ENCODE assay signal across 8 cellular contexts in genomic region chr10:31759816-31760626, GRCh38.
DNase-seq lines count a peak whose midpoint lies in the region; ATAC-seq and TF ChIP-seq lines count a peak whose summit lies in the region.

No MANE protein-coding gene starts in this region.

- H3K27ac Mint-ChIP-seq in T-helper 2 cell treated with Interferon-gamma antibody and Interleukin-4, amounts not matched to agents 5 μg/mL and 100 μg/mL, for 36 hours, result peak overlapping the region; percentile 90

- peaks cover 4% of the 10 kb centered on the region for H3K36me3 Mint-ChIP-seq in T-helper 2 cell treated with Interferon-gamma antibody and Interleukin-4, amounts not matched to agents 5 μg/mL and 100 μg/mL, for 36 hours (ENCODE audit: low read depth)

- peak overlapping the region; percentile 82 for H3K4me3 Mint-ChIP-seq in T-helper 2 cell treated with Interferon-gamma antibody and Interleukin-4, amounts not matched to agents 5 μg/mL and 100 μg/mL, for 36 hours

- H3K27me3 ChIP-seq in ascending aorta (no peaks in the 10 kb centered on the region), right atrium auricular region (no peaks in the 10 kb centered on the region), prostate gland (replicated peaks; ENCODE audit: insufficient read depth) (no peaks in the 10 kb centered on the region)

- peaks cover 9 to 18% of the 10 kb centered on the region in 2 donors for H3K4me1 ChIP-seq in ascending aorta
- peaks cover 0 to 32% of the 10 kb centered on the region in 2 donors for H3K4me1 ChIP-seq in right atrium auricular region
- H3K4me1 ChIP-seq in prostate gland (replicated peaks), result peaks cover 2% of the 10 kb centered on the region
- no peaks in the 10 kb centered on the region for H3K4me1 ChIP-seq in urinary bladder (ENCODE audit: insufficient read depth)

- intact Hi-C loops in ascending aorta (cut with DNase I), result loop anchor here (1.0 to 5.0 kb wide), 6 partner anchors 47 to 1023 kb away; no protein-coding TSS in a partner anchor
- intact Hi-C loops in prostate gland (cut with DNase I), result loop anchor here (2.0 to 10.0 kb wide), 4 partner anchors 53 to 975 kb away; partner anchors contain the start of gene ZNF438

- peak overlapping the region; percentile 81 to 84 for H3K4me3 ChIP-seq in ascending aorta
- H3K4me3 ChIP-seq in right atrium auricular region, result peak overlapping the region; percentile 93 to 95
- peak overlapping the region; percentile 56 to 80 for H3K4me3 ChIP-seq in prostate gland
- H3K4me3 ChIP-seq in urinary bladder (ENCODE audit: low read depth, low read length), result peak overlapping the region; percentile 78

- H3K27ac ChIP-seq in ascending aorta, result peak overlapping the region; percentile 92 to 98
- H3K27ac ChIP-seq in right atrium auricular region, result peak overlapping the region; percentile 98 to 99
- peak overlapping the region; percentile 91 to 92 for H3K27ac ChIP-seq in prostate gland
- H3K27ac ChIP-seq in urinary bladder (ENCODE audit: low read depth), result peak overlapping the region; percentile 96

- H3K9me3 ChIP-seq in ascending aorta, result no peaks in the 10 kb centered on the region
- H3K9me3 ChIP-seq in right atrium auricular region, result no peaks in the 10 kb centered on the region
- no peaks in the 10 kb centered on the region for H3K9me3 ChIP-seq in prostate gland

- peak; percentile 91 for TF ChIP-seq POLR2A in prostate gland (IDR thresholded peaks at IDR 0.05)

- H3K9me3 Mint-ChIP-seq in T-helper 2 cell treated with Interferon-gamma antibody and Interleukin-4, amounts not matched to agents 5 μg/mL and 100 μg/mL, for 36 hours, result no peaks in the 10 kb centered on the region

- no peaks in the 10 kb centered on the region for H3K27me3 Mint-ChIP-seq in T-helper 2 cell treated with Interferon-gamma antibody and Interleukin-4, amounts not matched to agents 5 μg/mL and 100 μg/mL, for 36 hours (ENCODE audit: low read depth)

- TF ChIP-seq CTCF in ascending aorta (IDR thresholded peaks at IDR 0.05) (no peak), right atrium auricular region (IDR thresholded peaks at IDR 0.05) (no peak), prostate gland (IDR thresholded peaks at IDR 0.05) (no peak)

- WGBS in prostate gland, result under 1% methylated on average over 46 of the region's 61 CpGs
- under 1% methylated on average over 61 of the region's 61 CpGs for WGBS in urinary bladder

- DNase-seq in NCI-H187 treated with DMSO at 0.1 percent for 48 hours (lab: John Stamatoyannopoulos, UW) (peak; percentile 82), ascending aorta (ENCODE audit: low spot score in 2 of 2) (peak; percentile 95 to 98), right atrium auricular region (ENCODE audit: low spot score) (peak; percentile 99), prostate gland (ENCODE audit: low spot score) (peak; percentile 97)
- DNase-seq in T-helper 2 cell treated with Interferon-gamma antibody and Interleukin-4, amounts not matched to agents 5 μg/mL and 100 μg/mL, for 36 hours (ENCODE audit: low spot score), result peak; percentile 91

- peaks cover 13% of the 10 kb centered on the region for H3K4me1 Mint-ChIP-seq in T-helper 2 cell treated with Interferon-gamma antibody and Interleukin-4, amounts not matched to agents 5 μg/mL and 100 μg/mL, for 36 hours (ENCODE audit: low read depth)

- ATAC-seq in GM18502 (IDR thresholded peaks at IDR 0.05; ENCODE audit: poor library complexity, unreplicated experiment) (peak; percentile 96), HG02943 (IDR thresholded peaks at IDR 0.05; ENCODE audit: low read depth, unreplicated experiment) (peak; percentile 96)

- H3K36me3 ChIP-seq in ascending aorta, result no peaks in the 10 kb centered on the region
- H3K36me3 ChIP-seq in right atrium auricular region, result no peaks in the 10 kb centered on the region
- H3K36me3 ChIP-seq in prostate gland, result no peaks in the 10 kb centered on the region
- H3K36me3 ChIP-seq in urinary bladder (ENCODE audit: insufficient read depth), result no peaks in the 10 kb centered on the region

Comparison
In these comparisons a context has a peak if more than half of its experiments do, and no peak if none do; other contexts are left out.
1. Peak in every context shown above with its lines: DNase-seq, ATAC-seq, H3K4me3 ChIP-seq and H3K27ac ChIP-seq.